ENCODE assay signal across 19 cellular contexts in genomic region chr16:82832861-82833260, GRCh38.
A peak's percentile ranks its signal among the peaks of the same experiment; 100 is the strongest.
DNase-seq lines count a peak whose midpoint lies in the region; ATAC-seq and TF ChIP-seq lines count a peak whose summit lies in the region.
"Had no signal": no experiment of that assay in that cellular context is flagged by ENCODE, and none has a peak within 500 bp of the region (broad histone marks: within the 10 kb centered on the region; RNA-seq: fewer than 3 reads in every experiment).

No MANE protein-coding gene starts in this region.

- H3K36me3 Mint-ChIP-seq in activated naive CD8-positive, alpha-beta T cell treated with anti-CD3 and anti-CD28 coated beads for 36 hours = no peaks in the 10 kb centered on the region
- H3K36me3 Mint-ChIP-seq: activated naive CD8-positive, alpha-beta T cell had no signal

- peak; percentile 36; the same call in 1 of the 3 replicates for ATAC-seq in SK-N-SH treated with all-trans-retinoic acid at 6 μM for 48 hours
- ATAC-seq: GM12878, left lung, Right ventricle myocardium inferior had no signal

- peaks cover 26% of the 10 kb centered on the region for H3K4me1 ChIP-seq in left ventricle myocardium inferior
- H3K4me1 ChIP-seq: left lung, uterus had no signal

- H3K4me3 ChIP-seq in AG04450 (ENCODE audit: low read depth, low read length) = no peak overlapping the region
- H3K4me3 ChIP-seq in fibroblast of the aortic adventitia (ENCODE audit: low read depth, low read length) = no peak overlapping the region
- H3K4me3 ChIP-seq in left ventricle myocardium inferior = no peak overlapping the region
- H3K4me3 ChIP-seq: GM12878, left lung, ovary, uterus had no signal

- H3K27ac ChIP-seq in AG04450 (ENCODE audit: low read depth, low read length) = no peak overlapping the region
- no peak overlapping the region for H3K27ac ChIP-seq in left ventricle myocardium inferior (replicated peaks)
- H3K27ac ChIP-seq: left lung, ovary, uterus had no signal

- H3K27me3 Mint-ChIP-seq in activated naive CD8-positive, alpha-beta T cell treated with anti-CD3 and anti-CD28 coated beads for 36 hours = no peaks in the 10 kb centered on the region
- H3K27me3 Mint-ChIP-seq: activated CD4-positive, alpha-beta memory T cell treated with anti-CD3 and anti-CD28 coated beads, Interleukin-2, amount 10 ng/mL, durations not matched to agents 7 days and 5 days; activated naive CD8-positive, alpha-beta T cell had no signal

- no peak overlapping the region for H3K4me3 Mint-ChIP-seq in activated naive CD8-positive, alpha-beta T cell treated with anti-CD3 and anti-CD28 coated beads for 36 hours
- H3K4me3 Mint-ChIP-seq: activated CD4-positive, alpha-beta memory T cell treated with anti-CD3 and anti-CD28 coated beads, Interleukin-2, amount 10 ng/mL, durations not matched to agents 7 days and 5 days; activated naive CD8-positive, alpha-beta T cell had no signal

- POLR2A ChIA-PET in AG04450 (lab: Yijun Ruan, JAX) = no interaction called here

- intact Hi-C loops in left ventricle myocardium inferior (cut with micrococcal nuclease) = no loop called here

- H3K36me3 ChIP-seq in left ventricle myocardium inferior = no peaks in the 10 kb centered on the region
- H3K36me3 ChIP-seq: left lung, ovary, uterus had no signal

- H3K9me3 ChIP-seq in AG04450 (ENCODE audit: control insufficient read depth, insufficient read depth, low read length) (no peaks in the 10 kb centered on the region), left ventricle myocardium inferior (replicated peaks) (no peaks in the 10 kb centered on the region)
- H3K9me3 ChIP-seq: left lung, ovary, uterus had no signal

- no peaks in the 10 kb centered on the region for H3K9me3 Mint-ChIP-seq in activated naive CD8-positive, alpha-beta T cell treated with anti-CD3 and anti-CD28 coated beads for 36 hours
- H3K9me3 Mint-ChIP-seq: activated CD4-positive, alpha-beta memory T cell treated with anti-CD3 and anti-CD28 coated beads, Interleukin-2, amount 10 ng/mL, durations not matched to agents 7 days and 5 days had no signal

- TF ChIP-seq CTCF in AG04450 (IDR thresholded peaks at IDR 0.05; ENCODE audit: low read depth, low read length) (no peak), fibroblast of the aortic adventitia (IDR thresholded peaks at IDR 0.05; ENCODE audit: insufficient read depth, low read length) (no peak), left ventricle myocardium inferior (IDR thresholded peaks at IDR 0.05; ENCODE audit: borderline replicate concordance) (no peak)

- no peaks in the 10 kb centered on the region for H3K4me1 Mint-ChIP-seq in activated naive CD8-positive, alpha-beta T cell treated with anti-CD3 and anti-CD28 coated beads for 36 hours
- H3K4me1 Mint-ChIP-seq: activated CD4-positive, alpha-beta memory T cell treated with anti-CD3 and anti-CD28 coated beads, Interleukin-2, amount 10 ng/mL, durations not matched to agents 7 days and 5 days had no signal

- DNase-seq in AG04450 (ENCODE audit: low read depth, low spot score) (peak; percentile 29), GM04503 (ENCODE audit: low read depth) (peak; percentile 58), fibroblast of the aortic adventitia (ENCODE audit: low read depth) (peak; percentile 86), NCI-H226 (no peak), iPS-NIHi11 (ENCODE audit: low spot score) (no peak), left ventricle myocardium inferior (no peak)
- DNase-seq in activated naive CD8-positive, alpha-beta T cell treated with anti-CD3 and anti-CD28 coated beads for 36 hours = no peak
- DNase-seq: activated CD4-positive, alpha-beta memory T cell treated with anti-CD3 and anti-CD28 coated beads, Interleukin-2, amount 10 ng/mL, durations not matched to agents 7 days and 5 days; activated T-cell treated with anti-CD3 and anti-CD28 coated beads, Interleukin-2, amount 50 U/mL, for 48 hours; left lung; NCI-H1436; NCI-H446 treated with DMSO at 0.1 percent for 48 hours; ovary; stimulated activated CD4-positive, alpha-beta T cell treated with anti-CD3 and anti-CD28 coated beads, Interleukin-2, amount 100 ng/mL, for 48 hours; uterus had no signal

- no peak overlapping the region for H3K27ac Mint-ChIP-seq in activated naive CD8-positive, alpha-beta T cell treated with anti-CD3 and anti-CD28 coated beads for 36 hours
- H3K27ac Mint-ChIP-seq: activated CD4-positive, alpha-beta memory T cell treated with anti-CD3 and anti-CD28 coated beads, Interleukin-2, amount 10 ng/mL, durations not matched to agents 7 days and 5 days; activated naive CD8-positive, alpha-beta T cell had no signal

- CTCF ChIA-PET in AG04450 (lab: Charles Lee) = no interaction called here

- H3K27me3 ChIP-seq in AG04450 (ENCODE audit: control insufficient read depth, insufficient read depth, low read length) (no peaks in the 10 kb centered on the region), left ventricle myocardium inferior (ENCODE audit: low read depth) (no peaks in the 10 kb centered on the region)
- H3K27me3 ChIP-seq: left lung, ovary, uterus had no signal

TF ChIP-seq in SK-N-SH treated with all-trans-retinoic acid at 6 μM for 48 hours, 23 proteins besides CTCF, POLR2A, EP300 and RAD21:
- no peak for TF ChIP-seq TCF4 (CRISPR knock-in tag; IDR thresholded peaks at IDR 0.05; ENCODE audit: borderline replicate concordance)
- TF ChIP-seq POU6F1 (CRISPR knock-in tag; IDR thresholded peaks at IDR 0.05; ENCODE audit: borderline replicate concordance, low read depth) = no peak
- no peak for TF ChIP-seq ESRRG (CRISPR knock-in tag; IDR thresholded peaks at IDR 0.05)
- TF ChIP-seq CSRNP3 (CRISPR knock-in tag; IDR thresholded peaks at IDR 0.05) = no peak
- no peak for TF ChIP-seq ZNF70 (CRISPR knock-in tag; IDR thresholded peaks at IDR 0.05)
- TF ChIP-seq BACH2 (CRISPR knock-in tag; IDR thresholded peaks at IDR 0.05; ENCODE audit: borderline replicate concordance) = no peak
- TF ChIP-seq ISL1 (CRISPR knock-in tag; IDR thresholded peaks at IDR 0.05) = no peak
- no peak for TF ChIP-seq CSDC2 (CRISPR knock-in tag; IDR thresholded peaks at IDR 0.05)
- TF ChIP-seq GLIS3 (CRISPR knock-in tag; IDR thresholded peaks at IDR 0.05) = no peak
- TF ChIP-seq PPARA (CRISPR knock-in tag; IDR thresholded peaks at IDR 0.05; ENCODE audit: borderline replicate concordance) = no peak
- no peak for TF ChIP-seq ZNF565 (CRISPR knock-in tag; conservative IDR thresholded peaks at IDR 0.05; ENCODE audit: low read depth)
- no peak for TF ChIP-seq ZFP3 (CRISPR knock-in tag; IDR thresholded peaks at IDR 0.05)
- no peak for TF ChIP-seq OSR1 (CRISPR knock-in tag; IDR thresholded peaks at IDR 0.05)

Comparison
In these comparisons a context has a peak if more than half of its experiments do, and no peak if none do; other contexts are left out.
1. DNase-seq: peak in AG04450 (single experiment), GM04503 (single experiment) and fibroblast of the aortic adventitia (single experiment); none in NCI-H226 (single experiment), iPS-NIHi11 (single experiment), left ventricle myocardium inferior (single experiment) and activated naive CD8-positive, alpha-beta T cell treated with anti-CD3 and anti-CD28 coated beads for 36 hours (single experiment).